8 cellular contexts compared by ENCODE assay signal in the genomic region with DNA sequence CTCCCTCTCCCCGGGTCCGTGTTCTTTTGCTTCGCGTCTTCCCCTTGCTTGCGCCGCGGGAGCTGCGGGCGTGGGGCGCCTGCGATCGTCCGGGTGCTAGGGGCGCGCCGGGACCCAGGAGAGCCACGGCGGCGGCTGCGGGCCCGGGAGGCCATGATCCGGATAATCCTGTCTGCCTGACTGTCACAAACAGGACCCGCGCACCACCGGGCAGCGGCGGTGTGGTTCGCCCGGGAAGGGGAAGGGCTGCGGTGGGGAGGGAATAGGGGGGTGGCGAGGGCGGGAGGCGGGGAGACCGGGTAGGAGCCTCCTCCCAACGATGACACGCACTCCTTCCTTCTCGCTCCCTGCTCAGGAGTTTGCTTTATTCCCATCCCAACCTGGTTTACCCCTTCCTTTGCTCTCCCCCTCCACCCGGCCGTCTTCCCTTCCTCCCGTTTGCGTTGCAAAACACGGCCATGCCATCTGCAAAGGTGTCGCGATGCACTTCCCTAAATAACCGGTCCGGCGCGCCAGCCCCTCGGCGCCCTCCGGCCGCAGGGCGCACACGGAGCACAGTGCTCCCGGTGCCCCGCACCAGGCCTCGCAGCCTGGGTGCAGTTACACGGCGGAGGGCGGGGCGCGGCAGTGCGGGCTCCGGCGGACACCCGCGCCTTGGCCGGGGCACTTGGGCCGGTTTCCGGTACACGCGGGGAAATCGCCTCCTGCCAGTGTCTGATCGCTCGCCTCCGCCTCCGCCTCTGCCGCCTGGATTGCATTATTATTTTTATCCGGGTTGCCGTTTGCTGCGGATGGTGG. TPM values are rescaled to one million over a fixed set of nuclear protein-coding genes. Genes with fewer than 3 reads are reported as not detected.
A peak's percentile ranks its signal among the peaks of the same experiment; 100 is the strongest.
DNase-seq lines count a peak whose midpoint lies in the region; ATAC-seq and TF ChIP-seq lines count a peak whose summit lies in the region.

No MANE protein-coding gene starts in this region.

- H3K36me3 Mint-ChIP-seq in Caco-2 (ENCODE audit: insufficient read depth, unreplicated experiment) (peaks cover 10% of the 10 kb centered on the region), neural crest cell (ENCODE audit: low read depth) (no peaks in the 10 kb centered on the region)

- H3K9me3 Mint-ChIP-seq in Caco-2 (ENCODE audit: unreplicated experiment): no peaks in the 10 kb centered on the region
- no peaks in the 10 kb centered on the region for H3K9me3 Mint-ChIP-seq in neural crest cell

- H3K27me3 ChIP-seq in Caco-2 (replicated peaks; ENCODE audit: control insufficient read depth, insufficient read depth, low read length) (no peaks in the 10 kb centered on the region), foreskin keratinocyte (no peaks in the 10 kb centered on the region), stomach (no peaks in the 10 kb centered on the region)

- H3K9me3 ChIP-seq in Caco-2 (no peaks in the 10 kb centered on the region), stomach (no peaks in the 10 kb centered on the region)

- H3K4me3 Mint-ChIP-seq in Caco-2 (ENCODE audit: unreplicated experiment) (peak overlapping the region; percentile 91), neural crest cell (peak overlapping the region; percentile 91)

- H3K4me3 ChIP-seq in Caco-2 (ENCODE audit: low read depth, low read length) (peak overlapping the region; percentile 53), stomach (peak overlapping the region; percentile 65 to 89 (median 83))

- DNase-seq in Caco-2: peak; percentile 26 to 34
- peak; percentile 82 for DNase-seq in RKO (ENCODE audit: low spot score)
- peak; percentile 58 for DNase-seq in activated gamma-delta T cell (lab: John Stamatoyannopoulos, UW)
- DNase-seq in foreskin keratinocyte: peak; percentile 66 to 81
- DNase-seq in neural crest cell (ENCODE audit: low read depth, low spot score): peak; percentile 22
- peak; percentile 69 for DNase-seq in stomach

- no peaks in the 10 kb centered on the region for H3K4me1 Mint-ChIP-seq in Caco-2 (ENCODE audit: low read depth, unreplicated experiment)
- peaks cover 23% of the 10 kb centered on the region for H3K4me1 Mint-ChIP-seq in neural crest cell

- WGBS in stomach, 5 donors: 0% methylated on average over 36 to 81 of the region's 81 CpGs

- TF ChIP-seq POLR2A in stomach (IDR thresholded peaks at IDR 0.05): peak in 1 of 4 donors; percentile 11

- H3K27me3 Mint-ChIP-seq in Caco-2 (ENCODE audit: insufficient read depth, unreplicated experiment) (peaks cover 11% of the 10 kb centered on the region), neural crest cell (ENCODE audit: low read depth) (peaks cover 84% of the 10 kb centered on the region)

- H3K36me3 ChIP-seq in Caco-2 (ENCODE audit: control insufficient read depth, insufficient read depth, low read length): no peaks in the 10 kb centered on the region
- H3K36me3 ChIP-seq in stomach: no peaks in the 10 kb centered on the region

- intact Hi-C loops in Caco-2 (cut with micrococcal nuclease; ENCODE audit: unreplicated experiment): loop anchor here (10.0 kb wide), 1 partner anchor 98 kb away; no protein-coding TSS in a partner anchor
- intact Hi-C loops in stomach (cut with DNase I; ENCODE audit: low total_unique reads): no loop called here

- POLR2A ChIA-PET in Caco-2 (lab: Charles Lee): no interaction called here

- ATAC-seq in HG03354 (IDR thresholded peaks at IDR 0.05; ENCODE audit: poor library complexity, severe bottlenecking, unreplicated experiment): peak; percentile 8
- peak; percentile 42 for ATAC-seq in foreskin keratinocyte
- ATAC-seq in GM21717 (IDR thresholded peaks at IDR 0.05; ENCODE audit: unreplicated experiment): no peak

- TF ChIP-seq CTCF in Caco-2 (IDR thresholded peaks at IDR 0.05; ENCODE audit: insufficient read depth in 1 of 2, low read depth in 1 of 2, low read length in 1 of 2, severe bottlenecking in 1 of 2, unreplicated experiment in 1 of 2): no peak
- TF ChIP-seq CTCF in foreskin keratinocyte (conservative IDR thresholded peaks at IDR 0.05): peak; percentile 1
- no peak for TF ChIP-seq CTCF in neural crest cell (conservative IDR thresholded peaks at IDR 0.05)
- TF ChIP-seq CTCF in stomach (IDR thresholded peaks at IDR 0.05): no peak

- H3K4me1 ChIP-seq in Caco-2: no peaks in the 10 kb centered on the region
- peaks cover 5% of the 10 kb centered on the region for H3K4me1 ChIP-seq in foreskin keratinocyte
- H3K4me1 ChIP-seq in stomach: peaks cover 19 to 47% (median 37%) of the 10 kb centered on the region in 4 donors

- no TSS peak for BruUV-seq in Caco-2 (replicated peaks; lab: Mats Ljungman, UMichigan)

- TF ChIP-seq EP300 in stomach (IDR thresholded peaks at IDR 0.05): no peak

- H3K27ac Mint-ChIP-seq in Caco-2 (ENCODE audit: unreplicated experiment) (no peak overlapping the region), neural crest cell (ENCODE audit: unreplicated experiment) (no peak overlapping the region)

- H3K27ac ChIP-seq in foreskin keratinocyte: peak overlapping the region; percentile 12
- H3K27ac ChIP-seq in stomach: peak overlapping the region; percentile 93 to 98 (median 97)

- CTCF ChIA-PET in Caco-2 (lab: Charles Lee): no interaction called here

RNA-seq across cellular contexts. Expression of gene SMARCA2, which starts 1.5 kb away (rescaled TPM):
- 7.9 and 13.5 TPM in 2 replicates for total RNA-seq in Caco-2 (2022)
- 46.0 and 47.3 TPM in 2 replicates for total RNA-seq in foreskin keratinocyte
- 18.4 and 21.6 TPM in 2 replicates for polyA plus RNA-seq in foreskin keratinocyte
- total RNA-seq in neural crest cell: 19.4 and 23.9 TPM in 2 replicates
- total RNA-seq in stomach: 100 to 1,000 TPM in 3 of 5 donors, 10 to 100 TPM in 2; 67.2 to 242 (median 109) TPM
- polyA plus RNA-seq in stomach: 10 to 100 TPM; 20.5 to 44.4 (median 30.0) TPM

Comparison
In these comparisons a context has a peak if more than half of its experiments do, and no peak if none do; other contexts are left out.
1. DNase-seq: peak in every context shown above with its lines; median percentile 82 in RKO; 74 in foreskin keratinocyte; 69 in stomach; 58 in activated gamma-delta T cell; 30 in Caco-2; 22 in neural crest cell.